8 cellular contexts compared by ENCODE assay signal in genomic region chr17:31550389-31551056, GRCh38.
DNase-seq lines count a peak whose midpoint lies in the region; ATAC-seq and TF ChIP-seq lines count a peak whose summit lies in the region.

No MANE protein-coding gene starts in this region.

- H3K4me3 Mint-ChIP-seq in activated naive CD8-positive, alpha-beta T cell treated with anti-CD3 and anti-CD28 coated beads, Interleukin-2, amount 10 ng/mL, durations not matched to agents 7 days and 5 days = peak overlapping the region; percentile 94

- TF ChIP-seq POLR2A in thyroid gland (IDR thresholded peaks at IDR 0.05) = no peak

- POLR2A ChIA-PET in activated naive CD8-positive, alpha-beta T cell treated with anti-CD3 and anti-CD28 coated beads, Interleukin-2, amount 10 ng/mL, durations not matched to agents 7 days and 5 days (lab: Charles Lee) = interaction anchor here (1.2 to 1.5 kb wide), 3 partner anchors 9 to 41 kb away, joined by 3 to 8 read pairs (median 6); no protein-coding TSS in a partner anchor

- peaks cover 23% of the 10 kb centered on the region for H3K4me1 Mint-ChIP-seq in activated naive CD8-positive, alpha-beta T cell treated with anti-CD3 and anti-CD28 coated beads, Interleukin-2, amount 10 ng/mL, durations not matched to agents 7 days and 5 days

- peak overlapping the region in 8 of 11 experiments; percentile 47 to 94 (median 86); a peak in 13 of 22 replicates for H3K27ac ChIP-seq in BLaER1 treated with 17β-estradiol and CSF1 and Interleukin-3, amounts not matched to agents 10 nM and 100 nM
- H3K27ac ChIP-seq in layer of hippocampus (ENCODE audit: low read depth, low read length) = peak overlapping the region; percentile 83
- peak overlapping the region; percentile 62 to 91 (median 86) for H3K27ac ChIP-seq in thyroid gland

- peak overlapping the region; percentile 86 for H3K27ac Mint-ChIP-seq in activated naive CD8-positive, alpha-beta T cell treated with anti-CD3 and anti-CD28 coated beads, Interleukin-2, amount 10 ng/mL, durations not matched to agents 7 days and 5 days

- no peaks in the 10 kb centered on the region for H3K27me3 ChIP-seq in BLaER1 treated with 17β-estradiol and CSF1 and Interleukin-3, amounts not matched to agents 10 nM and 100 nM
- no peaks in the 10 kb centered on the region for H3K27me3 ChIP-seq in layer of hippocampus (ENCODE audit: control insufficient read depth, insufficient read depth, low read length)
- no peaks in the 10 kb centered on the region for H3K27me3 ChIP-seq in thyroid gland

- ATAC-seq in HG03039 (IDR thresholded peaks at IDR 0.05; ENCODE audit: unreplicated experiment) (peak; percentile 3), HG02840 (IDR thresholded peaks at IDR 0.05; ENCODE audit: low FRiP score, unreplicated experiment) (no peak)
- ATAC-seq in activated naive CD8-positive, alpha-beta T cell treated with anti-CD3 and anti-CD28 coated beads, Interleukin-2, amount 10 ng/mL, durations not matched to agents 7 days and 5 days (ENCODE audit: low read depth) = no peak

- TF ChIP-seq CTCF in thyroid gland (IDR thresholded peaks at IDR 0.05) = no peak

- intact Hi-C loops in thyroid gland (cut with DNase I) = no loop called here

- H3K9ac ChIP-seq in BLaER1 treated with 17β-estradiol and CSF1 and Interleukin-3, amounts not matched to agents 10 nM and 100 nM = peak overlapping the region; percentile 82 to 92 (median 89)

- DNase-seq in activated naive CD8-positive, alpha-beta T cell treated with anti-CD3 and anti-CD28 coated beads, Interleukin-2, amount 10 ng/mL, durations not matched to agents 7 days and 5 days = no peak
- peak; percentile 36 to 40 for DNase-seq in thyroid gland
- no peak for DNase-seq in AML-193 (lab: John Stamatoyannopoulos, UW)
- DNase-seq in stimulated activated CD4-positive, alpha-beta T cell treated with anti-CD3 and anti-CD28 coated beads, Interleukin-1b, Interleukin-23, amount 100 ng/mL, for 48 hours = no peak

- peaks cover 5% of the 10 kb centered on the region for H3K27me3 Mint-ChIP-seq in activated naive CD8-positive, alpha-beta T cell treated with anti-CD3 and anti-CD28 coated beads, Interleukin-2, amount 10 ng/mL, durations not matched to agents 7 days and 5 days

- peaks cover 10 to 24% (median 16%) of the 10 kb centered on the region in 10 experiments; a peak in 18 of 20 replicates for H3K4me1 ChIP-seq in BLaER1 treated with 17β-estradiol and CSF1 and Interleukin-3, amounts not matched to agents 10 nM and 100 nM
- peaks cover 0 to 4% of the 10 kb centered on the region in 2 donors for H3K4me1 ChIP-seq in thyroid gland

- 25 to 48% methylated on average over 5 to 11 of the region's 17 CpGs for WGBS in thyroid gland, 2 donors

- H3K4me3 ChIP-seq in BLaER1 treated with 17β-estradiol and CSF1 and Interleukin-3, amounts not matched to agents 10 nM and 100 nM = peak overlapping the region; percentile 62 to 86 (median 80)
- H3K4me3 ChIP-seq in thyroid gland (replicated peaks in 1 of 3) = peak overlapping the region in 2 of 3 donors; percentile 65 to 68

- H3K9me3 ChIP-seq in BLaER1 treated with 17β-estradiol and CSF1 and Interleukin-3, amounts not matched to agents 10 nM and 100 nM (replicated peaks in 1 of 11) = no peaks in the 10 kb centered on the region
- no peaks in the 10 kb centered on the region for H3K9me3 ChIP-seq in thyroid gland

- H3K9me3 Mint-ChIP-seq in activated naive CD8-positive, alpha-beta T cell treated with anti-CD3 and anti-CD28 coated beads, Interleukin-2, amount 10 ng/mL, durations not matched to agents 7 days and 5 days = no peaks in the 10 kb centered on the region

- no peaks in the 10 kb centered on the region; a peak in 1 of 22 replicates for H4K20me1 ChIP-seq in BLaER1 treated with 17β-estradiol and CSF1 and Interleukin-3, amounts not matched to agents 10 nM and 100 nM

- peaks cover 2% of the 10 kb centered on the region for H3K36me3 Mint-ChIP-seq in activated naive CD8-positive, alpha-beta T cell treated with anti-CD3 and anti-CD28 coated beads, Interleukin-2, amount 10 ng/mL, durations not matched to agents 7 days and 5 days

- H3K4me2 ChIP-seq in BLaER1 treated with 17β-estradiol and CSF1 and Interleukin-3, amounts not matched to agents 10 nM and 100 nM = peak overlapping the region; percentile 82 to 94 (median 92)

- H3K36me3 ChIP-seq in BLaER1 treated with 17β-estradiol and CSF1 and Interleukin-3, amounts not matched to agents 10 nM and 100 nM = no peaks in the 10 kb centered on the region
- no peaks in the 10 kb centered on the region for H3K36me3 ChIP-seq in thyroid gland

Comparison
In these comparisons a context has a peak if more than half of its experiments do, and no peak if none do; other contexts are left out.
1. DNase-seq: peak in thyroid gland (2 of 2); none in activated naive CD8-positive, alpha-beta T cell treated with anti-CD3 and anti-CD28 coated beads, Interleukin-2, amount 10 ng/mL, durations not matched to agents 7 days and 5 days (single experiment), AML-193 (0 of 2) and stimulated activated CD4-positive, alpha-beta T cell treated with anti-CD3 and anti-CD28 coated beads, Interleukin-1b, Interleukin-23, amount 100 ng/mL, for 48 hours (single experiment).
2. Peak in every context shown above with its lines, with median percentiles within 50 percentile points of each other: H3K27ac ChIP-seq.